In the genomic region with DNA sequence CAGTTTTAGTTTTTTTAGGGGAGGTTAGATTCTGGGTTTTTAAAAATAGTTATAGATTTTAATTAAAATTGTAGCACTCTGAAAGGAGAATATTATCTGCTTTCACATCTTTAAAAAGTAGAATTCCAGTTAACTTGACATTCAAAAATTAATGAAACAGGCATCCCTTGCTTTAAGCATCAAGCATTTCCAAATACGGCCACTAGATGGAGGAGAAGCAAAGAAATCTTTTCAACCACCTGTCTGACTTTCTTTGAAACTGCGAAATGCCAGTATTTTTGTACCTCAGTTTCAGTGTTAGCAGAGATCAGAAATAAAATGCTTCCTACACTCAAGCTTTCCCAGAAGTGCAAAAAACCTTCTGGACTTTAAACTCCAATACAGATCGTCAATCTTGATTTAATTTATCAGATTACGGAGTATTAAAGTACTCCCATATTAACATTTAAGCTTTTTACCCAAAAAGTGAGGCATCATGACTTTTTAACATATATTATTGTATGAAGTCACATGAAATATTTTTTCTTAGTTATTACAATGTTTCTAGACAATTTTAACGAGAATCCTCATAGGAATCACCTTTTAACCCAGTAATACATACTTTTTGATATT, we compare ENCODE assay signal across 8 cellular contexts.
DNase-seq lines count a peak whose midpoint lies in the region; ATAC-seq and TF ChIP-seq lines count a peak whose summit lies in the region.

No MANE protein-coding gene starts in this region.

- no peak overlapping the region for H3K4me3 Mint-ChIP-seq in activated CD4-positive, alpha-beta T cell treated with anti-CD3 and anti-CD28 coated beads for 36 hours
- no peak overlapping the region for H3K4me3 Mint-ChIP-seq in effector memory CD8-positive, alpha-beta T cell
- no peak overlapping the region for H3K4me3 Mint-ChIP-seq in naive thymus-derived CD4-positive, alpha-beta T cell

- no peaks in the 10 kb centered on the region for H3K4me1 ChIP-seq in Peyer's patch
- no peaks in the 10 kb centered on the region for H3K4me1 ChIP-seq in naive thymus-derived CD4-positive, alpha-beta T cell (ENCODE audit: control insufficient read depth in 2 of 2, insufficient read depth in 2 of 2, low read length in 2 of 2)

- TF ChIP-seq POLR2A in Peyer's patch (IDR thresholded peaks at IDR 0.05): no peak

- H3K36me3 Mint-ChIP-seq in activated CD4-positive, alpha-beta T cell treated with anti-CD3 and anti-CD28 coated beads for 36 hours (ENCODE audit: low read depth): no peaks in the 10 kb centered on the region
- no peaks in the 10 kb centered on the region for H3K36me3 Mint-ChIP-seq in effector memory CD8-positive, alpha-beta T cell (ENCODE audit: insufficient read depth)
- no peaks in the 10 kb centered on the region for H3K36me3 Mint-ChIP-seq in naive thymus-derived CD4-positive, alpha-beta T cell

- H3K36me3 ChIP-seq in Peyer's patch: no peaks in the 10 kb centered on the region
- no peaks in the 10 kb centered on the region for H3K36me3 ChIP-seq in naive thymus-derived CD4-positive, alpha-beta T cell (ENCODE audit: control insufficient read depth in 2 of 3, insufficient read depth in 3 of 3, low read length in 3 of 3)

- H3K9me3 Mint-ChIP-seq in activated CD4-positive, alpha-beta T cell treated with anti-CD3 and anti-CD28 coated beads for 36 hours (ENCODE audit: low read depth): no peaks in the 10 kb centered on the region
- H3K9me3 Mint-ChIP-seq in effector memory CD8-positive, alpha-beta T cell: no peaks in the 10 kb centered on the region
- H3K9me3 Mint-ChIP-seq in naive thymus-derived CD4-positive, alpha-beta T cell: no peaks in the 10 kb centered on the region

- H3K27ac ChIP-seq in Peyer's patch: no peak overlapping the region
- no peak overlapping the region for H3K27ac ChIP-seq in naive thymus-derived CD4-positive, alpha-beta T cell (ENCODE audit: low read depth, low read length)

- H3K4me3 ChIP-seq in Peyer's patch: no peak overlapping the region
- H3K4me3 ChIP-seq in naive thymus-derived CD4-positive, alpha-beta T cell (ENCODE audit: low read length): no peak overlapping the region

- H3K9me3 ChIP-seq in Peyer's patch: no peaks in the 10 kb centered on the region
- no peaks in the 10 kb centered on the region for H3K9me3 ChIP-seq in naive thymus-derived CD4-positive, alpha-beta T cell (ENCODE audit: control insufficient read depth in 2 of 3, low read length in 3 of 3)

- ATAC-seq in activated CD4-positive, alpha-beta T cell treated with anti-CD3 and anti-CD28 coated beads for 36 hours: no peak
- ATAC-seq in GM21447 (IDR thresholded peaks at IDR 0.05; ENCODE audit: unreplicated experiment): peak; percentile 82
- ATAC-seq in effector memory CD8-positive, alpha-beta T cell (replicated peaks): peak; percentile 29
- ATAC-seq in naive thymus-derived CD4-positive, alpha-beta T cell: no peak

- POLR2A ChIA-PET in activated CD4-positive, alpha-beta T cell treated with anti-CD3 and anti-CD28 coated beads for 36 hours (lab: Charles Lee): no interaction called here
- POLR2A ChIA-PET in naive thymus-derived CD4-positive, alpha-beta T cell (lab: Charles Lee): no interaction called here

- intact Hi-C loops in activated CD4-positive, alpha-beta T cell treated with anti-CD3 and anti-CD28 coated beads for 36 hours (cut with DNase I, micrococcal nuclease): loop anchor here (1.0 to 10.0 kb wide), 7 partner anchors 234 to 1083 kb away; partner anchors contain the start of genes CLDN1 (in 1 of the 2) and IL1RAP (in 1 of the 2)
- intact Hi-C loops in naive thymus-derived CD4-positive, alpha-beta T cell (cut with micrococcal nuclease): loop anchor here (1.0 to 5.0 kb wide), 5 partner anchors 235 to 729 kb away; partner anchors contain the start of gene CLDN1 (in 2 of the 2)

- no peaks in the 10 kb centered on the region for H3K27me3 ChIP-seq in Peyer's patch
- no peaks in the 10 kb centered on the region for H3K27me3 ChIP-seq in naive thymus-derived CD4-positive, alpha-beta T cell (ENCODE audit: control insufficient read depth in 2 of 2, insufficient read depth in 2 of 2, low read length in 2 of 2)

- DNase-seq in activated CD4-positive, alpha-beta T cell treated with anti-CD3 and anti-CD28 coated beads for 48 hours: peak; percentile 12
- no peak for DNase-seq in activated CD4-positive, alpha-beta T cell treated with anti-CD3 and anti-CD28 coated beads for 36 hours
- DNase-seq in HuH-7 (ENCODE audit: low spot score) (peak; percentile 29), Peyer's patch (no peak), T-helper 9 cell (no peak)
- DNase-seq in effector memory CD8-positive, alpha-beta T cell: peak in 2 of 3 experiments; percentile 13 to 15
- peak in 6 of 9 donors; percentile 13 to 47 (median 33) for DNase-seq in naive thymus-derived CD4-positive, alpha-beta T cell

- CTCF ChIA-PET in activated CD4-positive, alpha-beta T cell treated with anti-CD3 and anti-CD28 coated beads for 36 hours (lab: Charles Lee): interaction anchor here (0.5 to 2.6 kb wide), 21 partner anchors 8 to 965 kb away, joined by 3 to 14 read pairs (median 4); partner anchors contain the start of gene CLDN1
- CTCF ChIA-PET in naive thymus-derived CD4-positive, alpha-beta T cell (lab: Charles Lee): interaction anchor here (0.6 to 1.3 kb wide), 4 partner anchors 14 to 691 kb away, joined by 3 to 5 read pairs (median 3); no protein-coding TSS in a partner anchor

- peaks cover 7% of the 10 kb centered on the region for H3K27me3 Mint-ChIP-seq in activated CD4-positive, alpha-beta T cell treated with anti-CD3 and anti-CD28 coated beads for 36 hours
- H3K27me3 Mint-ChIP-seq in effector memory CD8-positive, alpha-beta T cell: peaks cover 16 to 24% of the 10 kb centered on the region in 2 donors
- peaks cover 0 to 9% (median 5%) of the 10 kb centered on the region in 5 donors for H3K27me3 Mint-ChIP-seq in naive thymus-derived CD4-positive, alpha-beta T cell

- H3K4me1 Mint-ChIP-seq in activated CD4-positive, alpha-beta T cell treated with anti-CD3 and anti-CD28 coated beads for 36 hours: peaks cover 2% of the 10 kb centered on the region
- no peaks in the 10 kb centered on the region for H3K4me1 Mint-ChIP-seq in effector memory CD8-positive, alpha-beta T cell (ENCODE audit: low read depth in 2 of 2)
- H3K4me1 Mint-ChIP-seq in naive thymus-derived CD4-positive, alpha-beta T cell: peaks cover 0 to 4% (median 0%) of the 10 kb centered on the region in 7 donors

- no peak overlapping the region for H3K27ac Mint-ChIP-seq in activated CD4-positive, alpha-beta T cell treated with anti-CD3 and anti-CD28 coated beads for 36 hours
- no peak overlapping the region for H3K27ac Mint-ChIP-seq in effector memory CD8-positive, alpha-beta T cell
- H3K27ac Mint-ChIP-seq in naive thymus-derived CD4-positive, alpha-beta T cell: no peak overlapping the region

- peak; percentile 38 to 86 (median 78) for TF ChIP-seq CTCF in Peyer's patch (IDR thresholded peaks at IDR 0.05)

Comparison
In these comparisons a context has a peak if more than half of its experiments do, and no peak if none do; other contexts are left out.
1. DNase-seq: peak in activated CD4-positive, alpha-beta T cell treated with anti-CD3 and anti-CD28 coated beads for 48 hours (single experiment), HuH-7 (single experiment), effector memory CD8-positive, alpha-beta T cell (2 of 3) and naive thymus-derived CD4-positive, alpha-beta T cell (6 of 9); none in activated CD4-positive, alpha-beta T cell treated with anti-CD3 and anti-CD28 coated beads for 36 hours (single experiment), Peyer's patch (0 of 3) and T-helper 9 cell (single experiment).
2. ATAC-seq: peak in GM21447 (single experiment) and effector memory CD8-positive, alpha-beta T cell (single experiment); none in activated CD4-positive, alpha-beta T cell treated with anti-CD3 and anti-CD28 coated beads for 36 hours (single experiment) and naive thymus-derived CD4-positive, alpha-beta T cell (single experiment).